ENCODE assay signal across 8 cellular contexts in the genomic region with DNA sequence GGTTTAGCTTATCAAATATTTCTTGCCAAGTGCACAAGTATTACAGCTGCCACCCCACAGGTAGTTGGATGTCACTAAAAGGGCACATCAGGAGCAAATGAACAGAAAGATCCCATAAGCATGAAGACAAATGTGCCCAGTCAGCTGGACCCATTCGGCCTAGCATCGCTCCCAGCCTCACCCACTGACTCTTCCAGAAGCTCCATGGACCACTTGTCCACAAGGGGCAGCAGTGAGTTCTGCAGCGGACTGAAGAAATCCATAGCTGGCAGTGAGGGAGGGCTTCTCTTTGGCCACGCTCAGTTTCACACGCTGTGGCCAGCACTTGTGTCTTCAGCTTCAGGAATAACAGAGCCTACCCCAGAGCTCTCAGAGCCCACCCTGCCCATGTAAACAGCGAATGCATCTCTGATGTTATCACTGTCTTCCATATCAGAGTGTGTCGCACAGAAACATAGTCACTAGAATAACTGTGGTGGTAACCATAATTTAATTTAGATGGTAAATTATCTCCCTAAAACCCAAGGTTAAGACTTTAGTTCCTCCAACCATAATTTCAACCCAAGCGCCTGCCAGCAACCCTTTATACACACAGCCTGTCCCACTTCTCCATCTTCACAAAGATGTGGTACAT. TPM values are rescaled to one million over a fixed set of nuclear protein-coding genes. Genes with fewer than 3 reads are reported as not detected.
DNase-seq lines count a peak whose midpoint lies in the region; ATAC-seq and TF ChIP-seq lines count a peak whose summit lies in the region.

No MANE protein-coding gene starts in this region.

- no peak overlapping the region for H3K4me2 ChIP-seq in KMS-11
- H3K4me2 ChIP-seq in SK-N-SH = no peak overlapping the region

- CTCF ChIA-PET in SK-N-SH (lab: Yijun Ruan, JAX) = interaction anchor here (0.5 to 4.3 kb wide), 38 partner anchors 9 to 1361 kb away, joined by 3 to 47 read pairs (median 4); no protein-coding TSS in a partner anchor

- 61% methylated on average over 6 of the region's 8 CpGs for WGBS in SK-N-SH (ENCODE audit: low lambda C conversion rate)
- WGBS in heart left ventricle, 4 donors = 36 to 51% (median 44%) methylated on average over 8 of the region's 8 CpGs

- H3F3A ChIP-seq in SK-N-SH (replicated peaks; ENCODE audit: insufficient read depth) = no peaks in the 10 kb centered on the region

- no peaks in the 10 kb centered on the region for H3K36me3 ChIP-seq in KMS-11 (ENCODE audit: insufficient read depth)
- no peaks in the 10 kb centered on the region for H3K36me3 ChIP-seq in SK-N-SH (replicated peaks in 1 of 2; ENCODE audit: control insufficient read depth in 1 of 2, insufficient read depth in 2 of 2, low read length in 1 of 2)
- H3K36me3 ChIP-seq in heart left ventricle = no peaks in the 10 kb centered on the region

- H3K9me2 ChIP-seq in SK-N-SH = no peaks in the 10 kb centered on the region

- no peaks in the 10 kb centered on the region for H3K36me3 Mint-ChIP-seq in activated naive CD4-positive, alpha-beta T cell treated with anti-CD3 and anti-CD28 coated beads, Interleukin-2, amount 50 U/mL, for 72 hours

- no peaks in the 10 kb centered on the region for H3K27me3 ChIP-seq in KMS-11 (ENCODE audit: insufficient read depth, low read depth)
- no peaks in the 10 kb centered on the region for H3K27me3 ChIP-seq in SK-N-SH (ENCODE audit: insufficient read depth)
- H3K27me3 ChIP-seq in heart left ventricle = peaks cover 0 to 3% (median 0%) of the 10 kb centered on the region in 9 donors

- no peak for TF ChIP-seq POLR2A in heart left ventricle (IDR thresholded peaks at IDR 0.05)

- H3K27ac Mint-ChIP-seq in activated naive CD4-positive, alpha-beta T cell treated with anti-CD3 and anti-CD28 coated beads, Interleukin-2, amount 50 U/mL, for 72 hours = no peak overlapping the region

- no peaks in the 10 kb centered on the region for H3K9me3 Mint-ChIP-seq in activated naive CD4-positive, alpha-beta T cell treated with anti-CD3 and anti-CD28 coated beads, Interleukin-2, amount 50 U/mL, for 72 hours

- intact Hi-C loops in heart left ventricle (cut with DNase I) = loop anchor here in 3 of 10 donors (10.0 kb wide), 1 partner anchor 156 kb away; no protein-coding TSS in a partner anchor

- H3K4me1 ChIP-seq in KMS-11 (ENCODE audit: low read depth, poor library complexity, severe bottlenecking) = no peaks in the 10 kb centered on the region
- no peaks in the 10 kb centered on the region for H3K4me1 ChIP-seq in SK-N-SH (ENCODE audit: control insufficient read depth in 1 of 2, insufficient read depth in 2 of 2, low read depth in 1 of 2, low read length in 1 of 2)
- H3K4me1 ChIP-seq in heart left ventricle = no peaks in the 10 kb centered on the region

- H2AFZ ChIP-seq in KMS-11 (ENCODE audit: low read depth) (no peak overlapping the region), SK-N-SH (ENCODE audit: low read depth) (no peak overlapping the region)

- peak; percentile 80 for ATAC-seq in GM21423 (IDR thresholded peaks at IDR 0.05; ENCODE audit: unreplicated experiment)
- ATAC-seq in activated naive CD4-positive, alpha-beta T cell treated with anti-CD3 and anti-CD28 coated beads, Interleukin-2, amount 50 U/mL, for 72 hours = peak; percentile 73 to 79
- ATAC-seq in heart left ventricle = peak in 3 of 4 donors; percentile 57 to 87 (median 78)

- peak; percentile 55 for TF ChIP-seq RAD21 in SK-N-SH (IDR thresholded peaks at IDR 0.05; ENCODE audit: low read length)

- TF ChIP-seq CTCF in KMS-11 (conservative IDR thresholded peaks at IDR 0.05; ENCODE audit: low read depth, low read length) (peak; percentile 74), SK-N-SH (IDR thresholded peaks at IDR 0.05) (peak; percentile 85), heart left ventricle (IDR thresholded peaks at IDR 0.05) (peak; percentile 64 to 91 (median 76))

- no peak overlapping the region for H3K9ac ChIP-seq in KMS-11
- no peak overlapping the region for H3K9ac ChIP-seq in SK-N-SH

- H3K27ac ChIP-seq in KMS-11 = no peak overlapping the region
- no peak overlapping the region for H3K27ac ChIP-seq in SK-N-SH (ENCODE audit: low read depth in 2 of 2, low read length in 1 of 2)
- no peak overlapping the region for H3K27ac ChIP-seq in heart left ventricle

- no peak overlapping the region for H3K4me3 ChIP-seq in KMS-11 (IDR thresholded peaks at IDR 0.05; ENCODE audit: insufficient read depth, low read depth, low read length)
- H3K4me3 ChIP-seq in SK-N-SH (ENCODE audit: low read depth in 2 of 2, low read length in 1 of 2) = peak overlapping the region in 1 of 2 experiments; percentile 24; a peak in 1 of 4 replicates
- no peak overlapping the region for H3K4me3 ChIP-seq in heart left ventricle

- H4K20me1 ChIP-seq in KMS-11 (ENCODE audit: insufficient read depth) = no peaks in the 10 kb centered on the region
- no peaks in the 10 kb centered on the region for H4K20me1 ChIP-seq in SK-N-SH (ENCODE audit: insufficient read depth)

- DNase-seq in DMS 273 (lab: John Stamatoyannopoulos, UW; ENCODE audit: unreplicated experiment) = peak; percentile 89
- peak; percentile 69 for DNase-seq in SK-N-SH
- peak in 1 of 2 donors; percentile 74 for DNase-seq in activated naive CD4-positive, alpha-beta T cell treated with anti-CD3 and anti-CD28 coated beads, Interleukin-2, amount 50 U/mL, for 72 hours (ENCODE audit: low spot score in 2 of 2)
- peak; percentile 41 to 70 (median 55) for DNase-seq in heart left ventricle
- peak; percentile 62 for DNase-seq in putamen (ENCODE audit: low spot score)
- DNase-seq in GF-D8 (lab: John Stamatoyannopoulos, UW) = no peak

- POLR2A ChIA-PET in SK-N-SH (lab: Yijun Ruan, JAX) = no interaction called here

- TF ChIP-seq EP300 in SK-N-SH (IDR thresholded peaks at IDR 0.05; ENCODE audit: borderline replicate concordance in 1 of 2, low read depth in 1 of 2, low read length in 1 of 2) = no peak

- H3K9me3 ChIP-seq in SK-N-SH (no peaks in the 10 kb centered on the region), heart left ventricle (no peaks in the 10 kb centered on the region)

- H3K79me2 ChIP-seq in KMS-11 (ENCODE audit: insufficient read depth, low read depth) (no peaks in the 10 kb centered on the region), SK-N-SH (ENCODE audit: insufficient read depth) (no peaks in the 10 kb centered on the region)

TF ChIP-seq in SK-N-SH, 30 proteins besides CTCF, POLR2A, EP300 and RAD21:
- TF ChIP-seq CHD2 (IDR thresholded peaks at IDR 0.05; ENCODE audit: low read length, partially characterized antibody) = no peak
- TF ChIP-seq GATA2 (CRISPR knock-in tag; IDR thresholded peaks at IDR 0.05) = no peak
- TF ChIP-seq USF1 (IDR thresholded peaks at IDR 0.05; ENCODE audit: borderline replicate concordance, low read depth) = no peak
- no peak for TF ChIP-seq TEAD4 (IDR thresholded peaks at IDR 0.05; ENCODE audit: borderline replicate concordance, insufficient read depth)

RNA-seq across cellular contexts. Expression of gene CGA, which starts 15.8 kb away (rescaled TPM):
- polyA plus RNA-seq in SK-N-SH (2012; rRNA removed) (0.10 and 0.18 TPM in 2 replicates), heart left ventricle (under 1 TPM in 1 of 2 donors, not detected in 1; 0.40 TPM)
- polyA plus RNA-seq in SK-N-SH (2012; cell fraction: cytosol; rRNA removed) = 0.04 and 0.10 TPM in 2 replicates
- polyA plus RNA-seq in SK-N-SH (2012; cell fraction: nucleus; rRNA removed) = 0.25 and 0.41 TPM in 2 replicates
- total RNA-seq in activated naive CD4-positive, alpha-beta T cell treated with anti-CD3 and anti-CD28 coated beads, Interleukin-2, amount 50 U/mL, for 72 hours = not detected
- total RNA-seq in heart left ventricle = under 1 TPM in 2 of 9 donors, not detected in 7; 0.49 to 0.89 TPM
